14 cellular contexts compared by ENCODE assay signal in genomic region chr6:157607317-157608109, GRCh38.
DNase-seq lines count a peak whose midpoint lies in the region; ATAC-seq and TF ChIP-seq lines count a peak whose summit lies in the region.
"Had no signal": no experiment of that assay in that cellular context is flagged by ENCODE, and none has a peak within 500 bp of the region (broad histone marks: within the 10 kb centered on the region; RNA-seq: fewer than 3 reads in every experiment).

No MANE protein-coding gene starts in this region.

- H3K9ac ChIP-seq in HUES48 (ENCODE audit: low read depth, low read length), result no peak overlapping the region
- H3K9ac ChIP-seq: GM23248 had no signal

- peak overlapping the region; percentile 52 for H3K4me2 ChIP-seq in DOHH2 (ENCODE audit: low read length)

- H3K9me3 ChIP-seq in DOHH2 (ENCODE audit: control insufficient read depth, insufficient read depth, low read length), result no peaks in the 10 kb centered on the region
- H3K9me3 ChIP-seq in HUES48 (ENCODE audit: control insufficient read depth, insufficient read depth, low read length), result no peaks in the 10 kb centered on the region
- no peaks in the 10 kb centered on the region for H3K9me3 ChIP-seq in vagina
- H3K9me3 ChIP-seq: tibial nerve had no signal

- no peak for TF ChIP-seq CTCF in DOHH2 (IDR thresholded peaks at IDR 0.05; ENCODE audit: low read depth, low read length, poor library complexity, severe bottlenecking)
- TF ChIP-seq CTCF in fibroblast of mammary gland (conservative IDR thresholded peaks at IDR 0.05; ENCODE audit: control insufficient read depth, insufficient read depth, low read depth, low read length), result no peak
- TF ChIP-seq CTCF in vagina (IDR thresholded peaks at IDR 0.05), result no peak

- intact Hi-C loops in vagina (cut with DNase I), result loop anchor here (10.0 kb wide), 1 partner anchor 57 kb away; no protein-coding TSS in a partner anchor

- H3K4me1 ChIP-seq in DOHH2 (ENCODE audit: control insufficient read depth, low read length) (peaks cover 35% of the 10 kb centered on the region), HUES48 (ENCODE audit: control insufficient read depth, insufficient read depth, low read length) (peaks cover 21% of the 10 kb centered on the region), vagina (no peaks in the 10 kb centered on the region)

- H3K79me2 ChIP-seq in DOHH2 (ENCODE audit: control insufficient read depth, low read length), result no peaks in the 10 kb centered on the region

- DNase-seq in fibroblast of mammary gland (ENCODE audit: low read depth) (peak; percentile 8), T-helper 2 cell (no peak), DMS53 treated with DMSO at 0.1 percent for 48 hours (lab: John Stamatoyannopoulos, UW; ENCODE audit: unreplicated experiment) (no peak), vagina (ENCODE audit: extremely low spot score in 2 of 2) (no peak)
- DNase-seq: activated naive CD4-positive, alpha-beta T cell treated with Interleukin-2 at 50 U/mL for 16 hours; foreskin fibroblast; GM23248; NCI-H2107 had no signal

- no peak for TF ChIP-seq POLR2A in vagina (IDR thresholded peaks at IDR 0.05)

- H3K36me3 ChIP-seq in DOHH2 (ENCODE audit: control insufficient read depth, low read length), result no peaks in the 10 kb centered on the region
- H3K36me3 ChIP-seq in HUES48 (ENCODE audit: control insufficient read depth, insufficient read depth, low read length), result no peaks in the 10 kb centered on the region
- H3K36me3 ChIP-seq in vagina, result no peaks in the 10 kb centered on the region
- H3K36me3 ChIP-seq: tibial nerve had no signal

- H3K4me3 ChIP-seq in DOHH2 (ENCODE audit: low read length) (peak overlapping the region; percentile 10; the same call in 1 of the 2 replicates), HUES48 (ENCODE audit: low read depth, low read length) (no peak overlapping the region), fibroblast of mammary gland (ENCODE audit: control insufficient read depth, low read depth, low read length) (no peak overlapping the region), vagina (no peak overlapping the region)
- H3K4me3 ChIP-seq: GM23248, tibial nerve had no signal

- H4K20me1 ChIP-seq in DOHH2 (ENCODE audit: control insufficient read depth, insufficient read depth, low read depth, low read length), result no peaks in the 10 kb centered on the region

- H3K27ac ChIP-seq in DOHH2 (ENCODE audit: low read depth, low read length) (peak overlapping the region; percentile 24; the same call in 1 of the 2 replicates), HUES48 (ENCODE audit: low read depth, low read length) (peak overlapping the region; percentile 13), vagina (no peak overlapping the region)
- H3K27ac ChIP-seq: GM23248, tibial nerve had no signal

- no peaks in the 10 kb centered on the region; the same call in 1 of the 2 replicates for H3F3A ChIP-seq in DOHH2 (ENCODE audit: control insufficient read depth, insufficient read depth)

- peak; percentile 92 for ATAC-seq in GM21447 (IDR thresholded peaks at IDR 0.05; ENCODE audit: unreplicated experiment)
- ATAC-seq in GM19328 (IDR thresholded peaks at IDR 0.05; ENCODE audit: unreplicated experiment), result no peak
- ATAC-seq: activated CD4-positive, CD25-positive, alpha-beta regulatory T cell treated with anti-CD3 and anti-CD28 coated beads, Interleukin-2, amount 50 U/mL, for 24 hours had no signal

- H3K9me2 ChIP-seq in DOHH2 (replicated peaks; ENCODE audit: control insufficient read depth, low read length), result no peaks in the 10 kb centered on the region

- no peaks in the 10 kb centered on the region for H3K27me3 ChIP-seq in DOHH2 (ENCODE audit: control insufficient read depth, low read length)
- no peaks in the 10 kb centered on the region for H3K27me3 ChIP-seq in HUES48 (ENCODE audit: control insufficient read depth, insufficient read depth, low read length)
- no peaks in the 10 kb centered on the region for H3K27me3 ChIP-seq in vagina
- H3K27me3 ChIP-seq: tibial nerve had no signal
